Comparison of ENCODE assay signal across 8 cellular contexts in genomic region chr17:46922804-46923635, GRCh38. TPM values are rescaled to one million over a fixed set of nuclear protein-coding genes. Genes with fewer than 3 reads are reported as not detected.
DNase-seq lines count a peak whose midpoint lies in the region; ATAC-seq and FAIRE-seq lines count a peak whose summit lies in the region.

GOSR2 (plus strand) TSS chr17:46923160; CDS start chr17:46923193, 33 bp downstream.

- peak within 1 kb of the TSS; percentile 100 for H3K27ac ChIP-seq in mesodermal cell (ENCODE audit: low read depth, low read length, severe bottlenecking)

- H3K9me3 ChIP-seq in NT2/D1 (ENCODE audit: insufficient read depth, low read length) (no peaks in the 10 kb centered on the region), endocrine pancreas (ENCODE audit: control insufficient read depth, low read length) (no peaks in the 10 kb centered on the region), mesodermal cell (ENCODE audit: control insufficient read depth, low read length) (no peaks in the 10 kb centered on the region)

- H3K9me3 Mint-ChIP-seq in activated CD8-positive, alpha-beta memory T cell treated with anti-CD3 and anti-CD28 coated beads, Interleukin-2, amount 10 ng/mL, durations not matched to agents 7 days and 5 days (ENCODE audit: low read depth), result no peaks in the 10 kb centered on the region

- DNase-seq in COR-L47 (lab: John Stamatoyannopoulos, UW) (peak; percentile 93), HTR-8/SVneo (ENCODE audit: insufficient read length, low spot score) (peak; percentile 97), NT2/D1 (ENCODE audit: low read depth, low spot score) (peak; percentile 77)
- peak; percentile 92 for DNase-seq in activated CD8-positive, alpha-beta memory T cell treated with anti-CD3 and anti-CD28 coated beads, Interleukin-2, amount 10 ng/mL, durations not matched to agents 7 days and 5 days
- DNase-seq in stimulated activated CD8-positive, alpha-beta memory T cell treated with anti-CD3 and anti-CD28 coated beads, Interleukin-15, amount 100 ng/mL, for 24 hours (ENCODE audit: low read depth), result peak; percentile 78

- H3K36me3 Mint-ChIP-seq in activated CD8-positive, alpha-beta memory T cell treated with anti-CD3 and anti-CD28 coated beads, Interleukin-2, amount 10 ng/mL, durations not matched to agents 7 days and 5 days, result peaks cover 5% of the 10 kb centered on the region

- peak; percentile 59 for ATAC-seq in GM21367 (IDR thresholded peaks at IDR 0.05; ENCODE audit: unreplicated experiment)
- ATAC-seq in activated CD8-positive, alpha-beta memory T cell treated with anti-CD3 and anti-CD28 coated beads, Interleukin-2, amount 10 ng/mL, durations not matched to agents 7 days and 5 days, result peak; percentile 97

- peak within 1 kb of the TSS; percentile 97 for H3K4me3 ChIP-seq in NT2/D1 (ENCODE audit: insufficient read length, low read depth)
- H3K4me3 ChIP-seq in endocrine pancreas (ENCODE audit: control insufficient read depth, insufficient read depth, low read length), result peak within 1 kb of the TSS; percentile 93
- H3K4me3 ChIP-seq in mesodermal cell (ENCODE audit: extremely low read depth, insufficient read depth, low read length, poor library complexity, severe bottlenecking), result peak within 1 kb of the TSS; percentile 92

- peak; percentile 86 for FAIRE-seq in HTR-8/SVneo (lab: Jason Lieb, UNC)

- H3K9ac ChIP-seq in NT2/D1 (ENCODE audit: insufficient read length, low read depth), result peak within 1 kb of the TSS; percentile 98
- peak within 1 kb of the TSS; percentile 96 for H3K9ac ChIP-seq in endocrine pancreas (ENCODE audit: control insufficient read depth, insufficient read depth, low read length)

- H3K4me3 Mint-ChIP-seq in activated CD8-positive, alpha-beta memory T cell treated with anti-CD3 and anti-CD28 coated beads, Interleukin-2, amount 10 ng/mL, durations not matched to agents 7 days and 5 days, result peak within 1 kb of the TSS; percentile 83

- CTCF ChIA-PET in activated CD8-positive, alpha-beta memory T cell treated with anti-CD3 and anti-CD28 coated beads, Interleukin-2, amount 10 ng/mL, durations not matched to agents 7 days and 5 days (lab: Charles Lee), result no interaction called here

- 0% methylated on average over 36 to 44 of the region's 52 CpGs for WGBS in mesodermal cell (ENCODE audit: insufficient coverage in 2 of 2), 2 experiments

- no peaks in the 10 kb centered on the region for H3K27me3 Mint-ChIP-seq in activated CD8-positive, alpha-beta memory T cell treated with anti-CD3 and anti-CD28 coated beads, Interleukin-2, amount 10 ng/mL, durations not matched to agents 7 days and 5 days

- H3K4me1 ChIP-seq in NT2/D1 (ENCODE audit: insufficient read depth, insufficient read length), result no peaks in the 10 kb centered on the region
- H3K4me1 ChIP-seq in endocrine pancreas (ENCODE audit: control insufficient read depth, insufficient read depth, low read length), result peaks cover 11% of the 10 kb centered on the region
- peaks cover 28% of the 10 kb centered on the region for H3K4me1 ChIP-seq in mesodermal cell (ENCODE audit: control insufficient read depth, insufficient read depth, low read length, poor library complexity, severe bottlenecking)

- H3K36me3 ChIP-seq in NT2/D1 (ENCODE audit: insufficient read depth, insufficient read length, low read length), result peaks cover 17% of the 10 kb centered on the region
- no peaks in the 10 kb centered on the region for H3K36me3 ChIP-seq in endocrine pancreas (ENCODE audit: control insufficient read depth, insufficient read depth, low read length)
- peaks cover 18% of the 10 kb centered on the region for H3K36me3 ChIP-seq in mesodermal cell (ENCODE audit: control insufficient read depth, insufficient read depth, low read length)

- H3K4me1 Mint-ChIP-seq in activated CD8-positive, alpha-beta memory T cell treated with anti-CD3 and anti-CD28 coated beads, Interleukin-2, amount 10 ng/mL, durations not matched to agents 7 days and 5 days, result peaks cover 48% of the 10 kb centered on the region

- peak within 1 kb of the TSS; percentile 99 for H3K27ac Mint-ChIP-seq in activated CD8-positive, alpha-beta memory T cell treated with anti-CD3 and anti-CD28 coated beads, Interleukin-2, amount 10 ng/mL, durations not matched to agents 7 days and 5 days

- H3K27me3 ChIP-seq in NT2/D1 (ENCODE audit: insufficient read depth, insufficient read length) (no peaks in the 10 kb centered on the region), endocrine pancreas (ENCODE audit: control insufficient read depth, insufficient read depth, low read length) (no peaks in the 10 kb centered on the region)

RNA-seq across cellular contexts. Expression of gene GOSR2, which starts in this region (rescaled TPM):
- total RNA-seq in activated CD8-positive, alpha-beta memory T cell treated with anti-CD3 and anti-CD28 coated beads, Interleukin-2, amount 10 ng/mL, durations not matched to agents 7 days and 5 days, result 10 to 100 TPM; 53.1 to 57.8 TPM
- 67.5 TPM for polyA plus RNA-seq in mesodermal cell (2013, experiment 1 of 2)
- polyA plus RNA-seq in mesodermal cell (2013, experiment 2 of 2), result 46.0 TPM

Comparison
In these comparisons a context has a peak if more than half of its experiments do, and no peak if none do; other contexts are left out.
1. Peak in every context shown above with its lines: DNase-seq, ATAC-seq, H3K4me3 ChIP-seq and H3K27ac ChIP-seq.